Comparison of ENCODE assay signal across 1 cellular context in the genomic region with DNA sequence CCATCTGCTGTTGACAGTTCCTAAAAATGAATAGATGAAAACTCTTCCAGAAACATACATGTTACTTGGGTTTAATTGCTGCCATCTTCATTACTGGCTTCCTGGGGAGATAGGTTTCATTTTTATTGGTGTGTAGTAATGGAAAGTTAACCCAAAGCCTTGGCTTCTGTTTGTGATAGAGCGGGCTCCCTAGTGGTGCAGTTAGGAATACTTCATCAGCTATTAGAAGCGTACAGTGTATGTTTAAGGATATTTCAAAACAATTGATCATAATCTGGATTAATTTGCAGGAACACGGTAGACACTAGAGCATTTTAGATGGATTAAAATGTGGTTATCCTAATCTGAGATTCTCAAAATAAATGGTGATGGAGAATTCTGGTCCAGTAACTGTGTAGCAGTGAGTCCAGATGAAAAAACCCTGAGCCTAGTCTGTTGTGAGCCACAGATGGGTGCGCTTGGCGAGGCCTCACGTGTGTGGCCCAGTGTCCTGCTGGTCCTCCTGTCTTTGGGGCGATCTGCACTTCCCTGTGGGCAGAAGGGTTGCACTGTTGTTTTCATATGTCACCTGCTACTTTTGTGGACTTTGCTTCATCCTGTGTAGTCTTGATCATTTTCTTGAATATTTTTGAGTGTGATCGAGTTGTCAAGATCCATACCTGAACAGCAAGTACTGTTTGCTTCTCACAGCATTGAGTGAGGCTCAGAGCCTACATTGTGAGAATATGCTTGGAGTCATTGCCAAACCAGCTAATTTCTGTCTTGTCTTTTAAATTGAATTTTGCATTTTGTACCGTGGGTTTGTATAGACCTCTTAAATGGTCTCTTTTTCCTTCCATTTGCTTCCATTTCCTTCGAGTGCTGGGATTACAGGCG.
A peak's percentile ranks its signal among the peaks of the same experiment; 100 is the strongest.
TF ChIP-seq lines count a peak whose summit lies in the region.

No MANE protein-coding gene starts in this region.

TF ChIP-seq in K562, 482 proteins besides CTCF, POLR2A, EP300 and RAD21:
- TF ChIP-seq ZNF507 (tag; conservative IDR thresholded peaks at IDR 0.05) (no peak), RBM22 (IDR thresholded peaks at IDR 0.05; ENCODE audit: low read depth, low read length, poor library complexity, severe bottlenecking) (peak; percentile 79), SREBF1 (IDR thresholded peaks at IDR 0.05; ENCODE audit: borderline replicate concordance, low read depth, low read length) (no peak), FOXJ2 (tag; IDR thresholded peaks at IDR 0.05) (0 out of 2 replicates have a peak, but pooled peaks have one; percentile 47)
